ENCODE assay signal across 16 cellular contexts in the genomic region with DNA sequence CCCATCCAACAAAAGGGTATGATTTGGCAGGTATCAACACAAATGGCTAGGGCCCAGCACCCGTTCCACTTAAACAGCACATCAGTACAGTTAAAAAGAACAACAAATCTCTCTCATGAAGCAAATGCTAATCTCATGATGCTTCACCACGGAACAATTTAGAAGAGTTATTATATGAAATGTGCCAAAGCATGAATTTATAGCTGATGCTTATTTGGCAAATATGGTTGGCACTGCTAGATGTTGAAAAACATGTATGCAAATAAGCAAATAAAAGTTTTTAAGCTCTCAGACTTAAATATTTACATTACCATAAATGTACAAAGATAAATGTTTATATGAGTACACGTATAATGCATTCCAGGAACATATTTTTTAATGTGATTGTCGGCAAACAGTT. TPM values are rescaled to one million over a fixed set of nuclear protein-coding genes. Genes with fewer than 3 reads are reported as not detected.
A peak's percentile ranks its signal among the peaks of the same experiment; 100 is the strongest.
DNase-seq lines count a peak whose midpoint lies in the region; ATAC-seq and TF ChIP-seq lines count a peak whose summit lies in the region.
"Had no signal": no experiment of that assay in that cellular context is flagged by ENCODE, and none has a peak within 500 bp of the region (broad histone marks: within the 10 kb centered on the region; RNA-seq: fewer than 3 reads in every experiment).

No MANE protein-coding gene starts in this region.

- no peak for TF ChIP-seq CTCF in heart right ventricle (IDR thresholded peaks at IDR 0.05)
- no peak for TF ChIP-seq CTCF in upper lobe of left lung (IDR thresholded peaks at IDR 0.05)

- H3K4me2 ChIP-seq in mesenchymal stem cell (ENCODE audit: low read length, poor library complexity, severe bottlenecking): no peak overlapping the region

- no peak for DNase-seq in heart right ventricle
- DNase-seq in Right ventricle myocardium inferior (ENCODE audit: missing footprints): no peak
- peak; percentile 51 for DNase-seq in amniotic epithelial cell (ENCODE audit: low read depth)
- no peak for DNase-seq in mesenchymal stem cell
- DNase-seq in upper lobe of left lung: no peak
- DNase-seq in NCI-H2029 (lab: John Stamatoyannopoulos, UW): no peak
- no peak for DNase-seq in activated CD4-positive, alpha-beta T cell treated with anti-CD3 and anti-CD28 coated beads for 4 hours
- DNase-seq: activated CD8-positive, alpha-beta memory T cell treated with anti-CD3 and anti-CD28 coated beads, Interleukin-2, amount 10 ng/mL, durations not matched to agents 7 days and 5 days; AML-193; effector memory CD8-positive, alpha-beta T cell; GOT3; NCI-H187 treated with DMSO at 0.1 percent for 48 hours; ovary; stimulated activated CD4-positive, alpha-beta T cell treated with anti-CD3 and anti-CD28 coated beads, Interleukin-4, amount 100 ng/mL, for 4 hours had no signal

- peaks cover 10% of the 10 kb centered on the region for H3K79me1 ChIP-seq in mesenchymal stem cell (replicated peaks; ENCODE audit: low read length, poor library complexity, severe bottlenecking)

- no peak for TF ChIP-seq POLR2A in upper lobe of left lung (IDR thresholded peaks at IDR 0.05)

- H3K4ac ChIP-seq in mesenchymal stem cell (ENCODE audit: low read depth in 1 of 2, low read length in 2 of 2): no peak overlapping the region

- peak overlapping the region in 6 of 10 donors; percentile 73 to 95 (median 92) for H3K4me3 ChIP-seq in heart right ventricle
- peak overlapping the region in 1 of 2 experiments; percentile 94 for H3K4me3 ChIP-seq in mesenchymal stem cell (ENCODE audit: insufficient read depth in 1 of 2, low read depth in 1 of 2, low read length in 2 of 2)
- peak overlapping the region in 1 of 4 donors; percentile 91 for H3K4me3 ChIP-seq in upper lobe of left lung

- no peak overlapping the region for H4K8ac ChIP-seq in mesenchymal stem cell (ENCODE audit: low read length)

- no peak overlapping the region for H3K14ac ChIP-seq in mesenchymal stem cell (ENCODE audit: low read length in 2 of 2)

- no peak overlapping the region for H3K18ac ChIP-seq in mesenchymal stem cell (ENCODE audit: low read depth in 1 of 2, low read length in 2 of 2)

- H2BK120ac ChIP-seq in mesenchymal stem cell (ENCODE audit: low read depth, low read length): no peak overlapping the region

- no peaks in the 10 kb centered on the region for H3K36me3 ChIP-seq in heart right ventricle
- H3K36me3 ChIP-seq in mesenchymal stem cell (ENCODE audit: control insufficient read depth in 1 of 2, insufficient read depth in 2 of 2, low read depth in 1 of 2, low read length in 2 of 2): no peaks in the 10 kb centered on the region
- no peaks in the 10 kb centered on the region for H3K36me3 ChIP-seq in upper lobe of left lung
- H3K36me3 ChIP-seq: ascending aorta, ovary had no signal

- H2BK5ac ChIP-seq in mesenchymal stem cell (ENCODE audit: low read depth, low read length, poor library complexity, severe bottlenecking): no peak overlapping the region

- no peak overlapping the region for H2AK5ac ChIP-seq in mesenchymal stem cell (ENCODE audit: low read length, severe bottlenecking)

- no peaks in the 10 kb centered on the region for H3K27me3 ChIP-seq in heart right ventricle
- H3K27me3 ChIP-seq in mesenchymal stem cell (ENCODE audit: control insufficient read depth in 1 of 2, insufficient read depth in 1 of 2, low read length in 2 of 2): no peaks in the 10 kb centered on the region
- H3K27me3 ChIP-seq in upper lobe of left lung: no peaks in the 10 kb centered on the region
- H3K27me3 ChIP-seq: ascending aorta, ovary had no signal

- no peaks in the 10 kb centered on the region for H3K9me3 ChIP-seq in heart right ventricle
- no peaks in the 10 kb centered on the region for H3K9me3 ChIP-seq in mesenchymal stem cell (ENCODE audit: control insufficient read depth, low read length)
- H3K9me3 ChIP-seq in upper lobe of left lung: no peaks in the 10 kb centered on the region
- H3K9me3 ChIP-seq: ascending aorta, ovary had no signal

- H3K23ac ChIP-seq in mesenchymal stem cell (ENCODE audit: low read length in 2 of 2): no peak overlapping the region

- H3K27ac ChIP-seq in heart right ventricle (peak overlapping the region in 6 of 10 donors; percentile 12 to 98 (median 96)), mesenchymal stem cell (ENCODE audit: low read length, poor library complexity, severe bottlenecking) (no peak overlapping the region), upper lobe of left lung (peak overlapping the region in 3 of 4 donors; percentile 92 to 97 (median 94))
- H3K27ac ChIP-seq: ovary had no signal

- no peak overlapping the region for H4K91ac ChIP-seq in mesenchymal stem cell (ENCODE audit: low read length)

- no peak for TF ChIP-seq EP300 in upper lobe of left lung (IDR thresholded peaks at IDR 0.05)

- H2BK12ac ChIP-seq in mesenchymal stem cell (ENCODE audit: low read length in 2 of 2): peak overlapping the region in 1 of 2 experiments; percentile 18

- intact Hi-C loops in heart right ventricle (cut with DNase I): loop anchor here in 7 of 10 donors (2.0 to 10.0 kb wide), 14 partner anchors 65 to 303 kb away; no protein-coding TSS in a partner anchor
- intact Hi-C loops in Right ventricle myocardium inferior (cut with DNase I): loop anchor here (5.0 kb wide), 2 partner anchors 65 to 230 kb away; no protein-coding TSS in a partner anchor

- H3K4me1 ChIP-seq in heart right ventricle (peaks cover 4 to 76% (median 65%) of the 10 kb centered on the region in 9 donors), mesenchymal stem cell (ENCODE audit: control insufficient read depth, insufficient read depth, low read depth, low read length) (no peaks in the 10 kb centered on the region), upper lobe of left lung (peaks cover 45 to 57% (median 50%) of the 10 kb centered on the region in 4 donors)

- WGBS in heart right ventricle, 2 donors: 49 to 53% methylated on average over 4 of the region's 4 CpGs
- 55% methylated on average over 3 of the region's 4 CpGs for WGBS in mesenchymal stem cell
- 50 to 53% methylated on average over 4 of the region's 4 CpGs for WGBS in upper lobe of left lung, 2 donors

- peak overlapping the region; percentile 96 for H3K9ac ChIP-seq in mesenchymal stem cell (ENCODE audit: low read length)

- H2AFZ ChIP-seq in mesenchymal stem cell (ENCODE audit: low read depth, low read length): no peak overlapping the region

- no peak overlapping the region for H2BK15ac ChIP-seq in mesenchymal stem cell (ENCODE audit: low read depth, poor library complexity, severe bottlenecking)

- no peak for ATAC-seq in heart right ventricle
- ATAC-seq in Right ventricle myocardium inferior: no peak
- no peak for ATAC-seq in upper lobe of left lung (ENCODE audit: low FRiP score in 2 of 2)
- ATAC-seq in GM21515 (IDR thresholded peaks at IDR 0.05; ENCODE audit: unreplicated experiment): no peak
- ATAC-seq: activated CD8-positive, alpha-beta memory T cell treated with anti-CD3 and anti-CD28 coated beads, Interleukin-2, amount 10 ng/mL, durations not matched to agents 7 days and 5 days; effector memory CD8-positive, alpha-beta T cell had no signal

RNA-seq across cellular contexts. Expression of a gene that starts 2.3 kb away (rescaled TPM):
- total RNA-seq in heart right ventricle (100 to 1,000 TPM in 5 of 10 donors, 10 to 100 TPM in 5; 68.1 to 146 (median 96.4) TPM), Right ventricle myocardium inferior (66.6 TPM), upper lobe of left lung (100 to 1,000 TPM in 2 of 6 donors, 10 to 100 TPM in 4; 82.8 to 142 (median 90.1) TPM)
- 10 to 100 TPM in 1 of 2 donors, 1 to 10 TPM in 1; 7.0 to 18.7 TPM for polyA plus RNA-seq in heart right ventricle
- 14.1 TPM for polyA plus RNA-seq in mesenchymal stem cell (2013, experiment 1 of 2)
- polyA plus RNA-seq in mesenchymal stem cell (2013, experiment 2 of 2): 12.8 TPM

RNA-seq across cellular contexts. Expression of a gene that starts 3.0 kb away (rescaled TPM):
- total RNA-seq in heart right ventricle (10 to 100 TPM; 25.7 to 60.2 (median 41.6) TPM), Right ventricle myocardium inferior (30.1 TPM), upper lobe of left lung (100 to 1,000 TPM in 1 of 6 donors, 10 to 100 TPM in 5; 33.1 to 155 (median 39.3) TPM)
- polyA plus RNA-seq in heart right ventricle: 10 to 100 TPM in 1 of 2 donors, 1 to 10 TPM in 1; 9.9 to 13.9 TPM
- polyA plus RNA-seq in mesenchymal stem cell (2013, experiment 1 of 2): 32.9 TPM
- polyA plus RNA-seq in mesenchymal stem cell (2013, experiment 2 of 2): 31.7 TPM
